ENCODE assay signal across 15 cellular contexts in genomic region chr17:82984751-82985435, GRCh38.
A peak's percentile ranks its signal among the peaks of the same experiment; 100 is the strongest.
DNase-seq lines count a peak whose midpoint lies in the region; ATAC-seq and TF ChIP-seq lines count a peak whose summit lies in the region.
"Had no signal": no experiment of that assay in that cellular context is flagged by ENCODE, and none has a peak within 500 bp of the region (broad histone marks: within the 10 kb centered on the region; RNA-seq: fewer than 3 reads in every experiment).

No MANE protein-coding gene starts in this region.

- H3K9ac ChIP-seq in OCI-LY3 (ENCODE audit: low read length): no peak overlapping the region

- H3K36me3 ChIP-seq in OCI-LY3 (replicated peaks; ENCODE audit: low read depth, low read length): no peaks in the 10 kb centered on the region
- no peaks in the 10 kb centered on the region for H3K36me3 ChIP-seq in esophagus muscularis mucosa
- H3K36me3 ChIP-seq: breast epithelium, esophagus squamous epithelium, stomach had no signal

- H3K4me2 ChIP-seq in OCI-LY3 (ENCODE audit: low read length): 0 out of 2 replicates have a peak overlapping the region, but pooled peaks have one; percentile 7

- peaks cover 8% of the 10 kb centered on the region for H3K36me3 Mint-ChIP-seq in activated T-cell treated with anti-CD3 and anti-CD28 coated beads, Interleukin-2, amount 50 U/mL, for 4 hours (ENCODE audit: insufficient read depth)

- no peaks in the 10 kb centered on the region for H3K27me3 Mint-ChIP-seq in activated T-cell treated with anti-CD3 and anti-CD28 coated beads, Interleukin-2, amount 50 U/mL, for 4 hours (ENCODE audit: low read depth)

- H3K4me1 ChIP-seq in OCI-LY3 (ENCODE audit: low read length) (peaks cover 38% of the 10 kb centered on the region), esophagus muscularis mucosa (peaks cover 0 to 6% (median 3%) of the 10 kb centered on the region in 4 donors)

- 87% methylated on average over 13 of the region's 15 CpGs for WGBS in esophagus muscularis mucosa

- TF ChIP-seq POLR2A in esophagus muscularis mucosa (IDR thresholded peaks at IDR 0.05; ENCODE audit: low read depth): no peak

- no peak overlapping the region for H2AFZ ChIP-seq in OCI-LY3 (ENCODE audit: low read depth, low read length)

- H3K4me3 ChIP-seq in OCI-LY3 (ENCODE audit: low read length) (no peak overlapping the region), esophagus muscularis mucosa (no peak overlapping the region)
- H3K4me3 ChIP-seq: esophagus squamous epithelium, stomach had no signal

- DNase-seq in activated T-cell treated with anti-CD3 and anti-CD28 coated beads, Interleukin-2, amount 50 U/mL, for 4 hours: no peak
- DNase-seq in activated T-cell treated with anti-CD3 and anti-CD28 coated beads, Interleukin-2, amount 50 U/mL, for 1 hour: no peak
- DNase-seq in esophagus muscularis mucosa (ENCODE audit: extremely low spot score): peak; percentile 60
- peak; percentile 38 for DNase-seq in renal cortical epithelial cell (ENCODE audit: low read depth)
- no peak for DNase-seq in NOMO-1 (lab: John Stamatoyannopoulos, UW; ENCODE audit: unreplicated experiment in 2 of 2)
- DNase-seq in NCI-H446 (lab: John Stamatoyannopoulos, UW): no peak
- DNase-seq: activated naive CD8-positive, alpha-beta T cell treated with anti-CD3 and anti-CD28 coated beads, Interleukin-2, amount 10 ng/mL, durations not matched to agents 7 days and 5 days; DND-41; esophagus squamous epithelium; NCI-H146; stomach had no signal

- TF ChIP-seq EP300 in esophagus muscularis mucosa (IDR thresholded peaks at IDR 0.05): no peak

- intact Hi-C loops in esophagus muscularis mucosa (cut with DNase I): no loop called here

- H3K27ac ChIP-seq in OCI-LY3 (ENCODE audit: low read length): peak overlapping the region; percentile 72; the same call in 1 of the 2 replicates
- no peak overlapping the region for H3K27ac ChIP-seq in esophagus muscularis mucosa (replicated peaks in 1 of 4)
- H3K27ac ChIP-seq: stomach had no signal

- TF ChIP-seq CTCF in OCI-LY3 (IDR thresholded peaks at IDR 0.05; ENCODE audit: low read depth, low read length) (no peak), esophagus muscularis mucosa (IDR thresholded peaks at IDR 0.05) (no peak)

- H3K4me1 Mint-ChIP-seq in activated T-cell treated with anti-CD3 and anti-CD28 coated beads, Interleukin-2, amount 50 U/mL, for 4 hours (ENCODE audit: low read depth): peaks cover 25% of the 10 kb centered on the region

- H3K9me3 ChIP-seq in OCI-LY3 (ENCODE audit: insufficient read depth, low read length): no peaks in the 10 kb centered on the region
- H3K9me3 ChIP-seq in esophagus muscularis mucosa: no peaks in the 10 kb centered on the region
- H3K9me3 ChIP-seq: breast epithelium, esophagus squamous epithelium, stomach had no signal

- H3K27me3 ChIP-seq in OCI-LY3 (ENCODE audit: low read depth, low read length) (no peaks in the 10 kb centered on the region), esophagus muscularis mucosa (no peaks in the 10 kb centered on the region)
- H3K27me3 ChIP-seq: breast epithelium, esophagus squamous epithelium, stomach had no signal

- H3K9me3 Mint-ChIP-seq in activated T-cell treated with anti-CD3 and anti-CD28 coated beads, Interleukin-2, amount 50 U/mL, for 4 hours: no peaks in the 10 kb centered on the region

- no peaks in the 10 kb centered on the region for H3K79me2 ChIP-seq in OCI-LY3 (ENCODE audit: low read length)

- peak; percentile 42 to 49 for ATAC-seq in activated T-cell treated with anti-CD3 and anti-CD28 coated beads, Interleukin-2, amount 50 U/mL, for 4 hours
- ATAC-seq in GM19035 (IDR thresholded peaks at IDR 0.05; ENCODE audit: unreplicated experiment): no peak
- ATAC-seq: Right ventricle myocardium inferior had no signal

- H4K20me1 ChIP-seq in OCI-LY3 (ENCODE audit: insufficient read depth, low read length): no peaks in the 10 kb centered on the region

- H3K4me3 Mint-ChIP-seq in activated T-cell treated with anti-CD3 and anti-CD28 coated beads, Interleukin-2, amount 50 U/mL, for 4 hours: no peak overlapping the region

Comparison
In these comparisons a context has a peak if more than half of its experiments do, and no peak if none do; other contexts are left out.
1. DNase-seq: peak in esophagus muscularis mucosa (single experiment) and renal cortical epithelial cell (single experiment); none in activated T-cell treated with anti-CD3 and anti-CD28 coated beads, Interleukin-2, amount 50 U/mL, for 4 hours (single experiment), activated T-cell treated with anti-CD3 and anti-CD28 coated beads, Interleukin-2, amount 50 U/mL, for 1 hour (single experiment), NOMO-1 (0 of 2) and NCI-H446 (0 of 2).